Comparison of ENCODE assay signal across 2 cellular contexts in the genomic region with DNA sequence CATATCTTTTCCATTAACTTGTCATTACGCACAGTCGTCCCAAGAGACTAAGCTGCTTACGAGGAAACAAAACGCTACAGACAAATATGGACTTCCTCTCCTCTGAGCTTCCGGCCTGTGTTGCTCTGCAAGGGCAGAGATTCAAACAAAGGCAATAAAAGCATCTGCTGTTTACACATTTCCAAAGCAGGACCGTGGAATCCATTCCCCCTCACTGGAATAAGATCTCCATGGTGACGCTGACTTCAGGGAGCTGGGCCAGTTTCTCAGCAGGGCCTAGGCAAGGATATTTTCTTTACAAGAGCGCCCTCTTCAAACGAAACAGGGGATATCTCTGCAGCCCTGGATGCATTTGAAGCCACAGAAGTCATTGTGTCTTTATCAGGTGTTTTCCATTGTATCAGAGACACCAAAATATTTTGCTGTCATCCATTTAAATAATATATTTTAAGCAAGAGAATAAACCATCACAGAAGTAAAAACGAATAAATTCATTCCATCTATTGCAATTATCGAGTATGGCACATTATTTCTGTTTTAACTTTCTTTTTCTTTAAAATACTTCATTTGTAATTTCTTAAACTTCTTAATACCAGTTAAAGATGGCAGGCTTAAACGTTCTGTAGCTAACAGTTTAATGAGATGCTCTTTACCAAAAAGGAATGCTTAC.
TF ChIP-seq lines count a peak whose summit lies in the region.

No MANE protein-coding gene starts in this region.

TF ChIP-seq in IMR-90, 13 proteins besides CTCF, POLR2A, EP300 and RAD21:
- TF ChIP-seq SMC3 (IDR thresholded peaks at IDR 0.05; ENCODE audit: low read depth, low read length) (peak; percentile 57), FOS (IDR thresholded peaks at IDR 0.05; ENCODE audit: low read depth, low read length) (0 out of 2 replicates have a peak, but pooled peaks have one; percentile 8), RCOR1 (IDR thresholded peaks at IDR 0.05; ENCODE audit: insufficient replicate concordance, low read length) (no peak)
- TF ChIP-seq, protein P1, sequence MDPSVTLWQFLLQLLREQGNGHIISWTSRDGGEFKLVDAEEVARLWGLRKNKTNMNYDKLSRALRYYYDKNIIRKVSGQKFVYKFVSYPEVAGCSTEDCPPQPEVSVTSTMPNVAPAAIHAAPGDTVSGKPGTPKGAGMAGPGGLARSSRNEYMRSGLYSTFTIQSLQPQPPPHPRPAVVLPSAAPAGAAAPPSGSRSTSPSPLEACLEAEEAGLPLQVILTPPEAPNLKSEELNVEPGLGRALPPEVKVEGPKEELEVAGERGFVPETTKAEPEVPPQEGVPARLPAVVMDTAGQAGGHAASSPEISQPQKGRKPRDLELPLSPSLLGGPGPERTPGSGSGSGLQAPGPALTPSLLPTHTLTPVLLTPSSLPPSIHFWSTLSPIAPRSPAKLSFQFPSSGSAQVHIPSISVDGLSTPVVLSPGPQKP (IDR thresholded peaks at IDR 0.05; ENCODE audit: borderline replicate concordance, low read depth, low read length) = peak; percentile 94

TF ChIP-seq in endothelial cell of umbilical vein, 7 proteins besides CTCF, POLR2A, EP300 and RAD21:
- TF ChIP-seq JUN (IDR thresholded peaks at IDR 0.05; ENCODE audit: borderline replicate concordance, insufficient read depth, insufficient read length, low read depth) (no peak), EZH2 (IDR thresholded peaks at IDR 0.05; ENCODE audit: borderline replicate concordance, low read depth, low read length, severe bottlenecking) (no peak), MYC (IDR thresholded peaks at IDR 0.05; ENCODE audit: low read depth, low read length) (no peak), POLR2AphosphoS5 (IDR thresholded peaks at IDR 0.05; ENCODE audit: insufficient read depth, low read depth, low read length) (no peak), GATA2 (IDR thresholded peaks at IDR 0.05; ENCODE audit: insufficient read depth, insufficient read length, low read depth, low read length) (no peak), FOS (IDR thresholded peaks at IDR 0.05; ENCODE audit: borderline replicate concordance, insufficient read depth, low read length) (no peak)
- TF ChIP-seq, protein P2, sequence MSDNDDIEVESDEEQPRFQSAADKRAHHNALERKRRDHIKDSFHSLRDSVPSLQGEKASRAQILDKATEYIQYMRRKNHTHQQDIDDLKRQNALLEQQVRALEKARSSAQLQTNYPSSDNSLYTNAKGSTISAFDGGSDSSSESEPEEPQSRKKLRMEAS (IDR thresholded peaks at IDR 0.05; ENCODE audit: insufficient read depth, insufficient read length) = no peak
